8 cellular contexts compared by ENCODE assay signal in the genomic region with DNA sequence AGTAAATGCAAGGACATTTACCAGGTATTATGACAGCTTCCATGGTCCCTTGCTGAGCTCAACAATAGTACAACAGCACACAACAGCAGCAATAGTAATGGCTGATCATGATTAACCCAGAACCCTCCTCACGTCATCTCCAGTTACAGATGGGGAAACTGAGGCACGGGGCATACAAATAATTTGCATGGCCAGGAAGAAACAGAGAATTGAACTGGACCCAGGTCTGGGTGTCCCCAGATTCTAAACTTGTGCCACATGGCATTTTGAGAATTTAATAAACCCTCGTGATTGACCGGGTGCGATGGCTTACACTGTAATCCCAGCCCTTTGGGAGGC. TPM values are rescaled to one million over a fixed set of nuclear protein-coding genes. Genes with fewer than 3 reads are reported as not detected.
A peak's percentile ranks its signal among the peaks of the same experiment; 100 is the strongest.
DNase-seq lines count a peak whose midpoint lies in the region; ATAC-seq and TF ChIP-seq lines count a peak whose summit lies in the region.

No MANE protein-coding gene starts in this region.

- peak overlapping the region; percentile 79 for H3K4me3 Mint-ChIP-seq in natural killer cell treated with Interleukin-12 subunit alpha and Interleukin-12 subunit beta and Interleukin-15 and Interleukin-18, amount 100 ng/mL, for 72 hours

- H3K27me3 Mint-ChIP-seq in natural killer cell treated with Interleukin-12 subunit alpha and Interleukin-12 subunit beta and Interleukin-15 and Interleukin-18, amount 100 ng/mL, for 72 hours, result no peaks in the 10 kb centered on the region

- peak overlapping the region in 1 of 2 donors; percentile 71 for H3K27ac Mint-ChIP-seq in natural killer cell treated with Interleukin-12 subunit alpha and Interleukin-12 subunit beta and Interleukin-15 and Interleukin-18, amount 100 ng/mL, for 72 hours

- peaks cover 99% of the 10 kb centered on the region for H3K4me1 ChIP-seq in BLaER1

- H3K27ac ChIP-seq in BLaER1 (peak overlapping the region; percentile 58; the same call in 1 of the 2 replicates), cingulate gyrus (ENCODE audit: low read depth, low read length) (peak overlapping the region; percentile 63)

- no peak for TF ChIP-seq CTCF in LNCaP clone FGC (IDR thresholded peaks at IDR 0.05; ENCODE audit: control insufficient read depth, extremely low read depth, insufficient read depth)

- peaks cover 11% of the 10 kb centered on the region for H3K36me3 ChIP-seq in BLaER1

- H3K4me3 ChIP-seq in BLaER1 (peak overlapping the region; percentile 53; the same call in 1 of the 2 replicates), LNCaP clone FGC (ENCODE audit: low read depth, low read length) (peak overlapping the region; percentile 30)

- H3K36me3 Mint-ChIP-seq in natural killer cell treated with Interleukin-12 subunit alpha and Interleukin-12 subunit beta and Interleukin-15 and Interleukin-18, amount 100 ng/mL, for 72 hours, result no peaks in the 10 kb centered on the region

- peaks cover 12% of the 10 kb centered on the region for H4K20me1 ChIP-seq in BLaER1

- H3K9me3 Mint-ChIP-seq in natural killer cell treated with Interleukin-12 subunit alpha and Interleukin-12 subunit beta and Interleukin-15 and Interleukin-18, amount 100 ng/mL, for 72 hours, result no peaks in the 10 kb centered on the region

- H3K27me3 ChIP-seq in BLaER1, result no peaks in the 10 kb centered on the region

- DNase-seq in LNCaP clone FGC (ENCODE audit: low read depth) (no peak), midbrain (lab: John Stamatoyannopoulos, UW) (no peak)
- no peak for DNase-seq in natural killer cell treated with Interleukin-12 subunit alpha and Interleukin-12 subunit beta and Interleukin-15 and Interleukin-18, amount 100 ng/mL, for 72 hours (ENCODE audit: low spot score)

- H3K4me2 ChIP-seq in BLaER1, result peak overlapping the region; percentile 87

- H3K4me1 Mint-ChIP-seq in natural killer cell treated with Interleukin-12 subunit alpha and Interleukin-12 subunit beta and Interleukin-15 and Interleukin-18, amount 100 ng/mL, for 72 hours (ENCODE audit: low read depth in 2 of 2), result peaks cover 16 to 20% of the 10 kb centered on the region in 2 donors

- no peak for ATAC-seq in natural killer cell treated with Interleukin-12 subunit alpha and Interleukin-12 subunit beta and Interleukin-15 and Interleukin-18, amount 100 ng/mL, for 72 hours
- ATAC-seq in HG03135 (IDR thresholded peaks at IDR 0.05; ENCODE audit: unreplicated experiment), result no peak
- ATAC-seq in GM18909 (IDR thresholded peaks at IDR 0.05; ENCODE audit: poor library complexity, unreplicated experiment), result no peak
- ATAC-seq in GM19455 (IDR thresholded peaks at IDR 0.05; ENCODE audit: unreplicated experiment), result no peak

- H3K9ac ChIP-seq in BLaER1, result peak overlapping the region; percentile 32; the same call in 1 of the 2 replicates

- no peaks in the 10 kb centered on the region for H3K9me3 ChIP-seq in BLaER1

RNA-seq across cellular contexts. Expression of a gene that starts 7.2 kb away (rescaled TPM):
- 10 to 100 TPM; 30.3 to 31.4 TPM for total RNA-seq in natural killer cell treated with Interleukin-12 subunit alpha and Interleukin-12 subunit beta and Interleukin-15 and Interleukin-18, amount 100 ng/mL, for 72 hours

RNA-seq across cellular contexts. Expression of a gene that starts 18.0 kb away (rescaled TPM):
- 100 to 1,000 TPM; 109 to 124 TPM for total RNA-seq in natural killer cell treated with Interleukin-12 subunit alpha and Interleukin-12 subunit beta and Interleukin-15 and Interleukin-18, amount 100 ng/mL, for 72 hours

RNA-seq across cellular contexts. Expression of a gene that starts 48.2 kb away (rescaled TPM):
- 10 to 100 TPM; 12.6 to 20.1 TPM for total RNA-seq in natural killer cell treated with Interleukin-12 subunit alpha and Interleukin-12 subunit beta and Interleukin-15 and Interleukin-18, amount 100 ng/mL, for 72 hours
